Comparison of ENCODE assay signal across 12 cellular contexts in genomic region chrX:119726900-119727555, GRCh38. TPM values are rescaled to one million over a fixed set of nuclear protein-coding genes. Genes with fewer than 3 reads are reported as not detected.
DNase-seq lines count a peak whose midpoint lies in the region; ATAC-seq and TF ChIP-seq lines count a peak whose summit lies in the region.
"Had no signal": no experiment of that assay in that cellular context is flagged by ENCODE, and none has a peak within 500 bp of the region (broad histone marks: within the 10 kb centered on the region; RNA-seq: fewer than 3 reads in every experiment).

No MANE protein-coding gene starts in this region.

- no peak for TF ChIP-seq CTCF in mucosa of descending colon (IDR thresholded peaks at IDR 0.05)
- TF ChIP-seq CTCF in tibial nerve (IDR thresholded peaks at IDR 0.05) = no peak

- TF ChIP-seq EP300 in tibial nerve (IDR thresholded peaks at IDR 0.05) = no peak

- H3K9me3 Mint-ChIP-seq in activated CD4-positive, alpha-beta memory T cell treated with anti-CD3 and anti-CD28 coated beads, Interleukin-2, amount 10 ng/mL, durations not matched to agents 7 days and 5 days = no peaks in the 10 kb centered on the region

- H2AFZ ChIP-seq in Karpas-422 (ENCODE audit: low read length) = no peak overlapping the region

- peak overlapping the region; percentile 82 for H3K27ac Mint-ChIP-seq in activated CD4-positive, alpha-beta memory T cell treated with anti-CD3 and anti-CD28 coated beads, Interleukin-2, amount 10 ng/mL, durations not matched to agents 7 days and 5 days

- CTCF ChIA-PET in activated CD4-positive, alpha-beta memory T cell treated with anti-CD3 and anti-CD28 coated beads, Interleukin-2, amount 10 ng/mL, durations not matched to agents 7 days and 5 days (lab: Charles Lee) = interaction anchor here (0.8 to 5.7 kb wide), 16 partner anchors 9 to 258 kb away, joined by 3 to 45 read pairs (median 4); partner anchors contain the start of gene SEPTIN6

- no peaks in the 10 kb centered on the region for H3K27me3 Mint-ChIP-seq in activated CD4-positive, alpha-beta memory T cell treated with anti-CD3 and anti-CD28 coated beads, Interleukin-2, amount 10 ng/mL, durations not matched to agents 7 days and 5 days

- peaks cover 6% of the 10 kb centered on the region for H3K4me1 Mint-ChIP-seq in activated CD4-positive, alpha-beta memory T cell treated with anti-CD3 and anti-CD28 coated beads, Interleukin-2, amount 10 ng/mL, durations not matched to agents 7 days and 5 days

- no peak overlapping the region for H3K27ac ChIP-seq in Karpas-422 (ENCODE audit: low read length)
- H3K27ac ChIP-seq in tibial nerve = no peak overlapping the region

- H3K9me2 ChIP-seq in Karpas-422 (replicated peaks; ENCODE audit: insufficient read depth, low read length) = no peaks in the 10 kb centered on the region

- peak overlapping the region; percentile 17 for H3K4me3 Mint-ChIP-seq in activated CD4-positive, alpha-beta memory T cell treated with anti-CD3 and anti-CD28 coated beads, Interleukin-2, amount 10 ng/mL, durations not matched to agents 7 days and 5 days

- WGBS in tibial nerve, 2 donors = 61 to 66% methylated on average over 7 of the region's 7 CpGs

- DNase-seq in ELR (ENCODE audit: low read depth) (peak; percentile 23), Karpas-422 (peak; percentile 37), mucosa of descending colon (no peak), tibial nerve (ENCODE audit: low spot score in 2 of 2) (no peak), medulla oblongata (ENCODE audit: extremely low spot score) (no peak)
- peak; percentile 23 for DNase-seq in activated CD4-positive, alpha-beta memory T cell treated with anti-CD3 and anti-CD28 coated beads, Interleukin-2, amount 10 ng/mL, durations not matched to agents 7 days and 5 days
- DNase-seq: left colon, NCI-H1930, trophoblast cell had no signal

- no peak overlapping the region for H3K4me2 ChIP-seq in Karpas-422 (ENCODE audit: low read depth, low read length, poor library complexity, severe bottlenecking)

- no peaks in the 10 kb centered on the region for H4K20me1 ChIP-seq in Karpas-422 (ENCODE audit: insufficient read depth, low read depth, low read length)

- intact Hi-C loops in mucosa of descending colon (cut with DNase I, micrococcal nuclease) = no loop called here

- H3K4me3 ChIP-seq in Karpas-422 (ENCODE audit: low read length) (no peak overlapping the region), mucosa of descending colon (no peak overlapping the region), tibial nerve (no peak overlapping the region)
- H3K4me3 ChIP-seq: HAP-1 had no signal

- no peak for TF ChIP-seq POLR2A in tibial nerve (IDR thresholded peaks at IDR 0.05)

- no peaks in the 10 kb centered on the region for H3K9me3 ChIP-seq in Karpas-422 (ENCODE audit: low read length)
- no peaks in the 10 kb centered on the region for H3K9me3 ChIP-seq in mucosa of descending colon
- no peaks in the 10 kb centered on the region for H3K9me3 ChIP-seq in tibial nerve
- H3K9me3 ChIP-seq: HAP-1 had no signal

- H3K36me3 Mint-ChIP-seq in activated CD4-positive, alpha-beta memory T cell treated with anti-CD3 and anti-CD28 coated beads, Interleukin-2, amount 10 ng/mL, durations not matched to agents 7 days and 5 days (ENCODE audit: low read depth) = no peaks in the 10 kb centered on the region

- H3K36me3 ChIP-seq in Karpas-422 (ENCODE audit: insufficient read depth, low read length) (no peaks in the 10 kb centered on the region), mucosa of descending colon (ENCODE audit: low read depth) (no peaks in the 10 kb centered on the region), tibial nerve (no peaks in the 10 kb centered on the region)
- H3K36me3 ChIP-seq: HAP-1 had no signal

- ATAC-seq in mucosa of descending colon = peak; percentile 37
- no peak for ATAC-seq in HG03378 (IDR thresholded peaks at IDR 0.05; ENCODE audit: unreplicated experiment)
- no peak for ATAC-seq in HG02852 (IDR thresholded peaks at IDR 0.05; ENCODE audit: unreplicated experiment)
- ATAC-seq: left colon had no signal

- POLR2A ChIA-PET in activated CD4-positive, alpha-beta memory T cell treated with anti-CD3 and anti-CD28 coated beads, Interleukin-2, amount 10 ng/mL, durations not matched to agents 7 days and 5 days (lab: Charles Lee) = interaction anchor here (0.6 to 4.8 kb wide), 7 partner anchors 34 to 117 kb away, joined by 3 to 48 read pairs (median 4); partner anchors contain the start of genes RPL39 and SEPTIN6

- H3K4me1 ChIP-seq in Karpas-422 (ENCODE audit: low read length) = no peaks in the 10 kb centered on the region
- H3K4me1 ChIP-seq in mucosa of descending colon (ENCODE audit: low read depth) = no peaks in the 10 kb centered on the region
- no peaks in the 10 kb centered on the region for H3K4me1 ChIP-seq in tibial nerve

- H3K27me3 ChIP-seq in Karpas-422 (ENCODE audit: low read length) (no peaks in the 10 kb centered on the region), tibial nerve (peaks cover 0 to 5% of the 10 kb centered on the region in 2 donors)

- H3K79me2 ChIP-seq in Karpas-422 (ENCODE audit: low read length) = no peaks in the 10 kb centered on the region

- no peak overlapping the region for H3K9ac ChIP-seq in Karpas-422 (ENCODE audit: low read length)

RNA-seq across cellular contexts. Expression of gene SOWAHD, which starts 31.4 kb away (rescaled TPM):
- not detected in 2 replicates for total RNA-seq in Karpas-422 (2014; rRNA removed; shearing (Covaris generic); ENCODE audit: low replicate concordance)
- total RNA-seq in activated CD4-positive, alpha-beta memory T cell treated with anti-CD3 and anti-CD28 coated beads, Interleukin-2, amount 10 ng/mL, durations not matched to agents 7 days and 5 days = 1 to 10 TPM; 1.9 TPM
- total RNA-seq in mucosa of descending colon = 1 to 10 TPM; 1.4 to 2.7 (median 2.1) TPM
- total RNA-seq in tibial nerve = 1 to 10 TPM in 1 of 4 donors, not detected in 3; 1.1 TPM

RNA-seq across cellular contexts. Expression of gene SEPTIN6, which starts 34.1 kb away (rescaled TPM):
- total RNA-seq in Karpas-422 (2014; rRNA removed; shearing (Covaris generic); ENCODE audit: low replicate concordance) = 20.2 and 23.2 TPM in 2 replicates
- total RNA-seq in activated CD4-positive, alpha-beta memory T cell treated with anti-CD3 and anti-CD28 coated beads, Interleukin-2, amount 10 ng/mL, durations not matched to agents 7 days and 5 days = 100 to 1,000 TPM; 214 to 219 TPM
- 10 to 100 TPM; 10.6 to 58.1 (median 14.5) TPM for total RNA-seq in mucosa of descending colon
- 10 to 100 TPM; 18.8 to 35.8 (median 29.7) TPM for total RNA-seq in tibial nerve

Comparison
In these comparisons a context has a peak if more than half of its experiments do, and no peak if none do; other contexts are left out.
1. DNase-seq: peak in ELR (single experiment), Karpas-422 (single experiment) and activated CD4-positive, alpha-beta memory T cell treated with anti-CD3 and anti-CD28 coated beads, Interleukin-2, amount 10 ng/mL, durations not matched to agents 7 days and 5 days (single experiment); none in mucosa of descending colon (0 of 3), tibial nerve (0 of 2) and medulla oblongata (single experiment).